ENCODE assay signal across 8 cellular contexts in the genomic region with DNA sequence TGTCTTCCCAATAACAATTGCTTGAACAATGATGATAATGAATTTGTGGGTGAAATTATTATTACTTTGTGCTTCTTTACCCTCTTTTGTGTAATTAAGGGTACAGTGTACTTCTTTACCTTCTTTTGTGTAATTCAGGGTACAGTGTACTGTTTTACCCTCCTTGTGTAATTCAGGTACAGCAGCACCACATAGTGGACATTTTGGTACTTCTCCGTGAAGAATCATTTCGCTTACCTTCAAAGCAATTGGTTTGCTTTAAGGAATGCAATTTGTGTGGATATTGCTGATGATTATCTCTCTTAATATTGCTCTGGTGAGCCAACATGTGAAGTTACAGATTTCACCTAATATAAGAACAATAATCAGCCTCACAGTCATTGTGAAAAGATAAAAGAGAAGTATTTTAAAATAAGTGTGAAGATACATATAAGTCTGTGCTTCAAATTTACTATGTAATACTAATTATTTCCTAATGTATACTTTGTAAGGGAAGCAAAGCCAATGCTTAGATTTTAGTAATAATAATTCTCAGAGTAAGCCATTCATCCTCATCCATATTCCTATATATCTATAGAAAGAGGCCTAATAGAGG. TPM values are rescaled to one million over a fixed set of nuclear protein-coding genes. Genes with fewer than 3 reads are reported as not detected.
A peak's percentile ranks its signal among the peaks of the same experiment; 100 is the strongest.
DNase-seq lines count a peak whose midpoint lies in the region; ATAC-seq and TF ChIP-seq lines count a peak whose summit lies in the region.

No MANE protein-coding gene starts in this region.

- no peaks in the 10 kb centered on the region for H3K9me3 Mint-ChIP-seq in activated T-helper 1 cell treated with anti-CD3 and anti-CD28 coated beads, Interleukin-12 subunit alpha, Interleukin-12 subunit beta, Interleukin-2, Interleukin-4 antibody, amounts not matched to agents 30 ng/mL and 10 ng/mL and 1 ng/mL, durations not matched to agents 14 hours and 24 hours and 36 hours

- H3K27me3 Mint-ChIP-seq in activated T-helper 1 cell treated with anti-CD3 and anti-CD28 coated beads, Interleukin-12 subunit alpha, Interleukin-12 subunit beta, Interleukin-2, Interleukin-4 antibody, amounts not matched to agents 30 ng/mL and 10 ng/mL and 1 ng/mL, durations not matched to agents 14 hours and 24 hours and 36 hours (ENCODE audit: insufficient read depth): peaks cover 13% of the 10 kb centered on the region

- peak; percentile 80 for TF ChIP-seq CTCF in C4-2B (conservative IDR thresholded peaks at IDR 0.05)
- TF ChIP-seq CTCF in GM12875 (IDR thresholded peaks at IDR 0.05; ENCODE audit: borderline replicate concordance, insufficient read depth, low read depth, low read length): peak; percentile 55; the same call in 1 of the 2 replicates
- TF ChIP-seq CTCF in heart left ventricle (IDR thresholded peaks at IDR 0.05): peak; percentile 58 to 78 (median 66)
- TF ChIP-seq CTCF in gastrocnemius medialis (IDR thresholded peaks at IDR 0.05 in 4 of 5, conservative IDR thresholded peaks at IDR 0.05 in 1 of 5): peak; percentile 47 to 70 (median 63)

- intact Hi-C loops in activated T-helper 1 cell treated with anti-CD3 and anti-CD28 coated beads, Interleukin-12 subunit alpha, Interleukin-12 subunit beta, Interleukin-2, Interleukin-4 antibody, amounts not matched to agents 30 ng/mL and 10 ng/mL and 1 ng/mL, durations not matched to agents 14 hours and 24 hours and 36 hours (cut with micrococcal nuclease): loop anchor here (1.0 to 10.0 kb wide), 5 partner anchors 104 to 1389 kb away; a partner anchor contains a TSS
- intact Hi-C loops in heart left ventricle (cut with DNase I): loop anchor here (2.0 to 10.0 kb wide), 7 partner anchors 434 to 722 kb away; no protein-coding TSS in a partner anchor
- intact Hi-C loops in gastrocnemius medialis (cut with DNase I; ENCODE audit: low total_unique reads): loop anchor here (2.0 to 5.0 kb wide), 2 partner anchors 572 to 724 kb away; no protein-coding TSS in a partner anchor

- H3K36me3 Mint-ChIP-seq in activated T-helper 1 cell treated with anti-CD3 and anti-CD28 coated beads, Interleukin-12 subunit alpha, Interleukin-12 subunit beta, Interleukin-2, Interleukin-4 antibody, amounts not matched to agents 30 ng/mL and 10 ng/mL and 1 ng/mL, durations not matched to agents 14 hours and 24 hours and 36 hours (ENCODE audit: low read depth): no peaks in the 10 kb centered on the region

- H3K4me3 ChIP-seq in GM12875 (ENCODE audit: low read depth, low read length) (no peak overlapping the region), heart left ventricle (no peak overlapping the region), gastrocnemius medialis (no peak overlapping the region)

- in situ Hi-C loops in gastrocnemius medialis (cut with MboI; ENCODE audit: low sequenced_read_pairs in 4 of 4): loop anchor here in 2 of 4 donors (10.0 to 25.0 kb wide), 3 partner anchors 562 to 719 kb away; no protein-coding TSS in a partner anchor

- H3K4me1 Mint-ChIP-seq in activated T-helper 1 cell treated with anti-CD3 and anti-CD28 coated beads, Interleukin-12 subunit alpha, Interleukin-12 subunit beta, Interleukin-2, Interleukin-4 antibody, amounts not matched to agents 30 ng/mL and 10 ng/mL and 1 ng/mL, durations not matched to agents 14 hours and 24 hours and 36 hours (ENCODE audit: low read depth): no peaks in the 10 kb centered on the region

- H3K4me1 ChIP-seq in heart left ventricle (peaks cover 0 to 3% (median 0%) of the 10 kb centered on the region in 12 donors), gastrocnemius medialis (no peaks in the 10 kb centered on the region)

- H3K27ac ChIP-seq in C4-2B (no peak overlapping the region), heart left ventricle (no peak overlapping the region), gastrocnemius medialis (no peak overlapping the region)

- no peaks in the 10 kb centered on the region for H3K27me3 ChIP-seq in heart left ventricle
- H3K27me3 ChIP-seq in gastrocnemius medialis: no peaks in the 10 kb centered on the region

- 6 to 16% (median 9%) methylated on average over 2 of the region's 2 CpGs for WGBS in heart left ventricle, 4 donors

- no peak overlapping the region for H3K4me3 Mint-ChIP-seq in activated T-helper 1 cell treated with anti-CD3 and anti-CD28 coated beads, Interleukin-12 subunit alpha, Interleukin-12 subunit beta, Interleukin-2, Interleukin-4 antibody, amounts not matched to agents 30 ng/mL and 10 ng/mL and 1 ng/mL, durations not matched to agents 14 hours and 24 hours and 36 hours

- peak; percentile 32 for DNase-seq in NCI-H1092 treated with DMSO at 0.1 percent for 48 hours (lab: John Stamatoyannopoulos, UW)
- peak; percentile 20 for DNase-seq in activated T-helper 1 cell treated with anti-CD3 and anti-CD28 coated beads, Interleukin-12 subunit alpha, Interleukin-12 subunit beta, Interleukin-2, Interleukin-4 antibody, amounts not matched to agents 30 ng/mL and 10 ng/mL and 1 ng/mL, durations not matched to agents 14 hours and 24 hours and 36 hours (ENCODE audit: low spot score)
- DNase-seq in heart left ventricle: no peak
- DNase-seq in gastrocnemius medialis: no peak
- no peak for DNase-seq in activated CD8-positive, alpha-beta memory T cell treated with anti-CD3 and anti-CD28 coated beads, Interleukin-2, amount 50 U/mL, for 4 hours

- no peaks in the 10 kb centered on the region for H3K36me3 ChIP-seq in heart left ventricle
- H3K36me3 ChIP-seq in gastrocnemius medialis: no peaks in the 10 kb centered on the region

- no peak for TF ChIP-seq POLR2A in heart left ventricle (IDR thresholded peaks at IDR 0.05)
- TF ChIP-seq POLR2A in gastrocnemius medialis (IDR thresholded peaks at IDR 0.05): no peak

- H3K9me3 ChIP-seq in heart left ventricle (no peaks in the 10 kb centered on the region), gastrocnemius medialis (no peaks in the 10 kb centered on the region)

- no peak overlapping the region for H3K27ac Mint-ChIP-seq in activated T-helper 1 cell treated with anti-CD3 and anti-CD28 coated beads, Interleukin-12 subunit alpha, Interleukin-12 subunit beta, Interleukin-2, Interleukin-4 antibody, amounts not matched to agents 30 ng/mL and 10 ng/mL and 1 ng/mL, durations not matched to agents 14 hours and 24 hours and 36 hours

- ATAC-seq in HG02623 (IDR thresholded peaks at IDR 0.05; ENCODE audit: unreplicated experiment) (peak; percentile 80), heart left ventricle (peak in 3 of 4 donors; percentile 64 to 77 (median 66)), gastrocnemius medialis (peak; percentile 73 to 80)

RNA-seq across cellular contexts. Expression of a gene that starts 27.2 kb away (rescaled TPM):
- total RNA-seq in activated T-helper 1 cell treated with anti-CD3 and anti-CD28 coated beads, Interleukin-12 subunit alpha, Interleukin-12 subunit beta, Interleukin-2, Interleukin-4 antibody, amounts not matched to agents 30 ng/mL and 10 ng/mL and 1 ng/mL, durations not matched to agents 14 hours and 24 hours and 36 hours: 32.5 and 34.0 TPM in 2 replicates
- 10 to 100 TPM; 20.7 to 34.8 (median 30.5) TPM for total RNA-seq in heart left ventricle
- polyA plus RNA-seq in heart left ventricle: 10 to 100 TPM in 1 of 2 donors, 1 to 10 TPM in 1; 5.8 to 14.0 TPM
- 10 to 100 TPM; 29.6 to 93.4 (median 42.9) TPM for total RNA-seq in gastrocnemius medialis

Comparison
In these comparisons a context has a peak if more than half of its experiments do, and no peak if none do; other contexts are left out.
1. DNase-seq: peak in NCI-H1092 treated with DMSO at 0.1 percent for 48 hours (single experiment) and activated T-helper 1 cell treated with anti-CD3 and anti-CD28 coated beads, Interleukin-12 subunit alpha, Interleukin-12 subunit beta, Interleukin-2, Interleukin-4 antibody, amounts not matched to agents 30 ng/mL and 10 ng/mL and 1 ng/mL, durations not matched to agents 14 hours and 24 hours and 36 hours (single experiment); none in heart left ventricle (0 of 5), gastrocnemius medialis (0 of 2) and activated CD8-positive, alpha-beta memory T cell treated with anti-CD3 and anti-CD28 coated beads, Interleukin-2, amount 50 U/mL, for 4 hours (single experiment).
2. Peak in every context shown above with its lines, with median percentiles within 50 percentile points of each other: CTCF ChIP-seq and ATAC-seq.